ENCODE assay signal across 9 cellular contexts in the genomic region with DNA sequence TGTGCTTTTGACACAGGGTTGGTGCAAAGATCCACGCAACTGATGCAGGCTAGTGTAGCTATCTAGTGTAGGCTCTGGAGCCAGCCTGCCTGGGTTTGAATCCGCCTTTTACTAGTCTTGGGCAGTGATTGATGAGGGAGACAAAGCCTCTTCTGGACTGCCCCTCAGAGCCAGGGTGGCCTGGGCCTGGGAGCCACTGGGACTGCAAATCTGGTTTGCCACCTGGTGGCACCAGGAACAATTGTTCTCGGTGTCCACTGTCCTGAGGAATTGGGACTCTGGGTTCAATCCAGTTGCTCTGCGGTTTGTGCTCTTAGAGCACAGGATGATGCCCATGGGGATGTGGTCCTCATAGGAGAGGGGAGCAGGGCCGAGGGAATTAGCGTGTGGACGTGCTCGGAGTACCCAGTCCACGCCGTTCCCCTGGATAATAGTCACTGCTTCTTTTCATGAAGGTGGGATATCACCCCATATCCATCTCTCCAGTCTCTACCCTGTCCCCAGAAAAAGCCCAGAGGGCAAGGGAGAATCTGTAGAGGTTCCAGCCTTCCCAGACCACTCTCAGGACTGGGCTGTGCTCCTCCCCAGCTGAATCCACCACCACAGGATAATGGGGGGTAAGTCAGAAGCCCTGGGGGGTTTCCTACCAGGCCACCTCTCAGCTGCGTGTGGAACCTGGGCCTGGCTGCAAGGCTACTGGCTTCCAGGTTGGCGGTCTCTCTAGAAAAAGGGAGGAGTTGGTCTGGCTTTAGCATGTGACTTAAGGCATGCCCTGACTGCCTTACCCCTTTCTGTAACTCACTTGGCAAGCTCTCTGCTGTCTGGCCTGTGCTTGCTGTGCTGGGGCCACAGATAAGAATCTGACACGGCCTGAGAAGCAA. TPM values are rescaled to one million over a fixed set of nuclear protein-coding genes. Genes with fewer than 3 reads are reported as not detected.
DNase-seq lines count a peak whose midpoint lies in the region; ATAC-seq and TF ChIP-seq lines count a peak whose summit lies in the region.
"Had no signal": no experiment of that assay in that cellular context is flagged by ENCODE, and none has a peak within 500 bp of the region (broad histone marks: within the 10 kb centered on the region; RNA-seq: fewer than 3 reads in every experiment).

No MANE protein-coding gene starts in this region.

- no peaks in the 10 kb centered on the region for H3K9me3 Mint-ChIP-seq in IgD-negative memory B cell
- H3K9me3 Mint-ChIP-seq in brain: no peaks in the 10 kb centered on the region
- H3K9me3 Mint-ChIP-seq in nephron: no peaks in the 10 kb centered on the region

- no peaks in the 10 kb centered on the region for H3K27me3 ChIP-seq in tibial nerve

- H3K36me3 Mint-ChIP-seq in IgD-negative memory B cell (peaks cover 4% of the 10 kb centered on the region), brain (peaks cover 10% of the 10 kb centered on the region), nephron (ENCODE audit: low read depth) (peaks cover 11% of the 10 kb centered on the region)

- TF ChIP-seq CTCF in brain (conservative IDR thresholded peaks at IDR 0.05): no peak
- no peak for TF ChIP-seq CTCF in nephron (IDR thresholded peaks at IDR 0.05; ENCODE audit: unreplicated experiment in 3 of 3)
- no peak for TF ChIP-seq CTCF in tibial nerve (IDR thresholded peaks at IDR 0.05)

- no peaks in the 10 kb centered on the region for H3K9me3 ChIP-seq in tibial nerve

- DNase-seq in D341Med (ENCODE audit: low spot score) (peak; percentile 45), tibial nerve (ENCODE audit: low spot score in 2 of 2) (no peak)
- DNase-seq: H7, kidney glomerular epithelial cell had no signal

- no peaks in the 10 kb centered on the region for H3K27me3 Mint-ChIP-seq in IgD-negative memory B cell
- peaks cover 7% of the 10 kb centered on the region for H3K27me3 Mint-ChIP-seq in brain
- H3K27me3 Mint-ChIP-seq in nephron (ENCODE audit: low read depth): no peaks in the 10 kb centered on the region

- no peak overlapping the region for H3K27ac ChIP-seq in tibial nerve

- WGBS in tibial nerve, 2 donors: 84 to 88% methylated on average over 13 of the region's 13 CpGs

- peaks cover 0 to 24% (median 12%) of the 10 kb centered on the region in 4 donors for H3K4me1 ChIP-seq in tibial nerve

- H3K36me3 ChIP-seq in tibial nerve: peaks cover 0 to 32% (median 0%) of the 10 kb centered on the region in 3 donors

- H3K4me3 Mint-ChIP-seq in IgD-negative memory B cell (peak overlapping the region; percentile 77 to 96 (median 90)), brain (peak overlapping the region; percentile 92 to 100 (median 96)), nephron (peak overlapping the region; percentile 91 to 96 (median 94))

- peak overlapping the region in 2 of 3 donors; percentile 92 to 93 for H3K27ac Mint-ChIP-seq in IgD-negative memory B cell
- peak overlapping the region in 4 of 5 experiments; percentile 67 to 97 (median 96) for H3K27ac Mint-ChIP-seq in brain
- H3K27ac Mint-ChIP-seq in nephron: peak overlapping the region in 2 of 3 experiments; percentile 41 to 92

- no peak for ATAC-seq in GM18517 (IDR thresholded peaks at IDR 0.05; ENCODE audit: unreplicated experiment)
- ATAC-seq in HG02840 (IDR thresholded peaks at IDR 0.05; ENCODE audit: low FRiP score, unreplicated experiment): no peak

- no peak for TF ChIP-seq POLR2A in tibial nerve (IDR thresholded peaks at IDR 0.05)

- TF ChIP-seq EP300 in tibial nerve (IDR thresholded peaks at IDR 0.05): no peak

- no peak overlapping the region for H3K4me3 ChIP-seq in tibial nerve

- H3K4me1 Mint-ChIP-seq in IgD-negative memory B cell: peaks cover 32 to 34% (median 33%) of the 10 kb centered on the region in 3 donors
- H3K4me1 Mint-ChIP-seq in brain: peaks cover 24% of the 10 kb centered on the region
- peaks cover 15% of the 10 kb centered on the region for H3K4me1 Mint-ChIP-seq in nephron

RNA-seq across cellular contexts. Expression of gene B4GALT7, which starts 1.9 kb away (rescaled TPM):
- polyA plus RNA-seq in IgD-negative memory B cell: 26.4 TPM
- 28.3 TPM for polyA plus RNA-seq in brain (ENCODE audit: insufficient read depth, low read depth, low replicate concordance)
- total RNA-seq in tibial nerve: 10 to 100 TPM; 13.6 to 41.1 (median 29.8) TPM

RNA-seq across cellular contexts. Expression of gene TMED9, which starts 9.8 kb away (rescaled TPM):
- polyA plus RNA-seq in IgD-negative memory B cell (96.6 TPM), brain (ENCODE audit: insufficient read depth, low read depth, low replicate concordance) (92.1 TPM)
- 10 to 100 TPM; 83.3 to 97.1 (median 95.8) TPM for total RNA-seq in tibial nerve

RNA-seq across cellular contexts. Expression of gene FAM193B, which starts 47.5 kb away (rescaled TPM):
- polyA plus RNA-seq in IgD-negative memory B cell: 4.5 TPM
- polyA plus RNA-seq in brain (ENCODE audit: insufficient read depth, low read depth, low replicate concordance): 21.6 TPM
- total RNA-seq in tibial nerve: 100 to 1,000 TPM in 3 of 4 donors, 10 to 100 TPM in 1; 82.4 to 152 (median 115) TPM
